Comparison of ENCODE assay signal across 10 cellular contexts in genomic region chr5:158820891-158821290, GRCh38.
DNase-seq lines count a peak whose midpoint lies in the region; ATAC-seq and TF ChIP-seq lines count a peak whose summit lies in the region.
"Had no signal": no experiment of that assay in that cellular context is flagged by ENCODE, and none has a peak within 500 bp of the region (broad histone marks: within the 10 kb centered on the region; RNA-seq: fewer than 3 reads in every experiment).

No MANE protein-coding gene starts in this region.

- ATAC-seq in GM19438 (IDR thresholded peaks at IDR 0.05; ENCODE audit: low read depth, unreplicated experiment), result peak; percentile 46
- peak; percentile 59 for ATAC-seq in HG03025 (IDR thresholded peaks at IDR 0.05; ENCODE audit: low FRiP score, unreplicated experiment)
- ATAC-seq in HG03520 (IDR thresholded peaks at IDR 0.05; ENCODE audit: unreplicated experiment), result no peak
- no peak for ATAC-seq in PC-3
- ATAC-seq in GM19467 (IDR thresholded peaks at IDR 0.05; ENCODE audit: unreplicated experiment), result no peak

- intact Hi-C loops in PC-3 (cut with micrococcal nuclease), result loop anchor here (5.0 kb wide), 1 partner anchor 124 kb away; no protein-coding TSS in a partner anchor

- DNase-seq in PC-3 (no peak), NK-92 (lab: John Stamatoyannopoulos, UW; ENCODE audit: unreplicated experiment) (no peak)

- no peaks in the 10 kb centered on the region for H3K27me3 ChIP-seq in PC-3 (ENCODE audit: low read length)
- H3K27me3 ChIP-seq: right atrium auricular region, SJSA1 had no signal

- H3F3A ChIP-seq in PC-3 (ENCODE audit: low read length, unreplicated experiment), result no peaks in the 10 kb centered on the region

- H3K4me3 ChIP-seq in GM08714 (ENCODE audit: low read length) (peak overlapping the region; percentile 51), PC-3 (ENCODE audit: low read length) (no peak overlapping the region)
- H3K4me3 ChIP-seq: right atrium auricular region, SJSA1 had no signal

- H3K9me3 ChIP-seq in PC-3 (ENCODE audit: low read length), result no peaks in the 10 kb centered on the region
- H3K9me3 ChIP-seq: SJSA1 had no signal

- no peaks in the 10 kb centered on the region for H3K79me2 ChIP-seq in PC-3 (ENCODE audit: low read length)

- no peak overlapping the region for H3K4me2 ChIP-seq in PC-3 (ENCODE audit: low read length)

- H3K4me1 ChIP-seq in PC-3 (ENCODE audit: insufficient read depth, low read length), result peaks cover 7% of the 10 kb centered on the region; the same call in 1 of the 2 replicates
- H3K4me1 ChIP-seq: right atrium auricular region had no signal

- CTCF ChIA-PET in PC-3 (lab: Charles Lee), result no interaction called here

- H3K36me3 Mint-ChIP-seq in activated naive CD8-positive, alpha-beta T cell, result peaks cover 2% of the 10 kb centered on the region

- H3K4me1 Mint-ChIP-seq in activated naive CD8-positive, alpha-beta T cell (ENCODE audit: low read depth), result peaks cover 24% of the 10 kb centered on the region

- BruUV-seq in PC-3 (replicated peaks; lab: Mats Ljungman, UMichigan), result no TSS peak

- H3K27me3 Mint-ChIP-seq in activated naive CD8-positive, alpha-beta T cell, result no peaks in the 10 kb centered on the region

- TF ChIP-seq CTCF in PC-3 (conservative IDR thresholded peaks at IDR 0.05; ENCODE audit: low read depth, low read length), result no peak

- POLR2A ChIA-PET in PC-3 (lab: Charles Lee; ENCODE audit: unreplicated experiment), result no interaction called here

- no peak overlapping the region for H3K9ac ChIP-seq in PC-3 (ENCODE audit: low read length)

- H2AFZ ChIP-seq in PC-3 (ENCODE audit: low read length), result no peak overlapping the region

- H3K4me3 Mint-ChIP-seq in activated naive CD8-positive, alpha-beta T cell, result no peak overlapping the region

- H4K20me1 ChIP-seq in PC-3 (ENCODE audit: low read length), result no peaks in the 10 kb centered on the region

- H3K9me3 Mint-ChIP-seq in activated naive CD8-positive, alpha-beta T cell (ENCODE audit: low read depth), result peaks cover 6% of the 10 kb centered on the region

- no peaks in the 10 kb centered on the region for H3K9me2 ChIP-seq in PC-3 (replicated peaks; ENCODE audit: low read length)

- H3K36me3 ChIP-seq in PC-3 (ENCODE audit: low read depth, low read length), result no peaks in the 10 kb centered on the region
- H3K36me3 ChIP-seq: right atrium auricular region, SJSA1 had no signal

- H3K27ac Mint-ChIP-seq in activated naive CD8-positive, alpha-beta T cell, result peak overlapping the region; percentile 64

- H3K27ac ChIP-seq in PC-3 (ENCODE audit: low read length), result no peak overlapping the region
- H3K27ac ChIP-seq: right atrium auricular region, SJSA1 had no signal

Comparison
In these comparisons a context has a peak if more than half of its experiments do, and no peak if none do; other contexts are left out.
1. ATAC-seq: peak in GM19438 (single experiment) and HG03025 (single experiment); none in HG03520 (single experiment), PC-3 (single experiment) and GM19467 (single experiment).